In the genomic region with DNA sequence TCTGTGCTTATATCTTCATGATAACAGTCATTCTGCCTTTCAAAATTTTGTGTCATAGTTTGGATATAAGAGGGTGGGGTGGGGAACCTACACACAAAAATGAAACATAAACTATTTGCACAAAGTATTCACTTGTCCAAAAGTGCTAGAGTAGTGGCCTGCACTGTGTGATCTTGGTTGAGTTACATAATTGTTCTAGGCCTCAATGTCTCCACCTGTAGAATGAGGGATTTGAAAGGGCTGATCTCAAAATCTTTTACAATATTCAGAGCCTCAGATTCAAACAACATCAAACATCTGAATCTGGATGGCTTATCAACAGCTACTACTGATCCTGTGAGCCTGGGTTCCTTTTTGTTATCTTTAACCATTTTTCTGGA, we compare ENCODE assay signal across 14 cellular contexts.
A peak's percentile ranks its signal among the peaks of the same experiment; 100 is the strongest.
DNase-seq lines count a peak whose midpoint lies in the region; ATAC-seq and TF ChIP-seq lines count a peak whose summit lies in the region.
"Had no signal": no experiment of that assay in that cellular context is flagged by ENCODE, and none has a peak within 500 bp of the region (broad histone marks: within the 10 kb centered on the region; RNA-seq: fewer than 3 reads in every experiment).

No MANE protein-coding gene starts in this region.

- peak overlapping the region; percentile 68 for H3K4me3 Mint-ChIP-seq in osteocyte (ENCODE audit: unreplicated experiment)
- H3K4me3 Mint-ChIP-seq: activated CD8-positive, alpha-beta memory T cell treated with anti-CD3 and anti-CD28 coated beads, Interleukin-2, amount 10 ng/mL, durations not matched to agents 7 days and 5 days; immature natural killer cell had no signal

- no peak for DNase-seq in WERI-Rb-1
- no peak for DNase-seq in right cardiac atrium
- DNase-seq in osteocyte (ENCODE audit: extremely low spot score, unreplicated experiment) = no peak
- no peak for DNase-seq in NCI-H187 treated with DMSO at 0.1 percent for 48 hours (lab: John Stamatoyannopoulos, UW)
- DNase-seq in colonic mucosa = no peak
- DNase-seq: activated CD8-positive, alpha-beta memory T cell treated with anti-CD3 and anti-CD28 coated beads, Interleukin-2, amount 10 ng/mL, durations not matched to agents 7 days and 5 days; activated naive CD4-positive, alpha-beta T cell treated with anti-CD3 and anti-CD28 coated beads, Interleukin-2, amount 50 U/mL, for 16 hours; immature natural killer cell; NCI-H2107; NK-92 treated with Interleukin-12 subunit alpha and Interleukin-12 subunit beta, amount 100 ng/mL, for 24 hours had no signal

- H2AFZ ChIP-seq in ACC112 (ENCODE audit: low read length, unreplicated experiment) = peak overlapping the region; percentile 45

- ATAC-seq in right cardiac atrium (no peak), GM21717 (IDR thresholded peaks at IDR 0.05; ENCODE audit: unreplicated experiment) (no peak), HG02623 (IDR thresholded peaks at IDR 0.05; ENCODE audit: unreplicated experiment) (no peak)
- ATAC-seq: activated CD8-positive, alpha-beta memory T cell treated with anti-CD3 and anti-CD28 coated beads, Interleukin-2, amount 10 ng/mL, durations not matched to agents 7 days and 5 days; HCT116 had no signal

- H3K27ac ChIP-seq in ACC112 (ENCODE audit: low read depth, low read length) (no peak overlapping the region), WERI-Rb-1 (no peak overlapping the region), right cardiac atrium (ENCODE audit: low read length) (no peak overlapping the region), colonic mucosa (no peak overlapping the region)

- no peaks in the 10 kb centered on the region for H3K79me2 ChIP-seq in ACC112 (ENCODE audit: control insufficient read depth, insufficient read depth, low read length, unreplicated experiment)

- H3K27me3 ChIP-seq in ACC112 (ENCODE audit: insufficient read depth, low read length) (no peaks in the 10 kb centered on the region), WERI-Rb-1 (ENCODE audit: insufficient read depth, low read depth, severe bottlenecking) (no peaks in the 10 kb centered on the region), right cardiac atrium (ENCODE audit: control insufficient read depth, insufficient read depth) (no peaks in the 10 kb centered on the region), colonic mucosa (no peaks in the 10 kb centered on the region)

- no peaks in the 10 kb centered on the region for H3K36me3 Mint-ChIP-seq in osteocyte (ENCODE audit: unreplicated experiment)
- H3K36me3 Mint-ChIP-seq: activated CD8-positive, alpha-beta memory T cell treated with anti-CD3 and anti-CD28 coated beads, Interleukin-2, amount 10 ng/mL, durations not matched to agents 7 days and 5 days; immature natural killer cell had no signal

- no peaks in the 10 kb centered on the region for H3K9me3 ChIP-seq in WERI-Rb-1 (ENCODE audit: severe bottlenecking)
- H3K9me3 ChIP-seq in right cardiac atrium (ENCODE audit: control insufficient read depth, low read length) = no peaks in the 10 kb centered on the region
- H3K9me3 ChIP-seq in colonic mucosa = no peaks in the 10 kb centered on the region

- no peaks in the 10 kb centered on the region for H3K9me3 Mint-ChIP-seq in osteocyte (ENCODE audit: unreplicated experiment)
- H3K9me3 Mint-ChIP-seq: immature natural killer cell had no signal

- intact Hi-C loops in right cardiac atrium (cut with DNase I) = no loop called here
- intact Hi-C loops in colonic mucosa (cut with DNase I) = no loop called here

- H3K4me1 ChIP-seq in ACC112 (ENCODE audit: control insufficient read depth, insufficient read depth, low read length, unreplicated experiment) = no peaks in the 10 kb centered on the region
- H3K4me1 ChIP-seq in right cardiac atrium (ENCODE audit: control insufficient read depth, insufficient read depth, low read length) = peaks cover 7% of the 10 kb centered on the region
- no peaks in the 10 kb centered on the region for H3K4me1 ChIP-seq in colonic mucosa

- H3K4me1 Mint-ChIP-seq in osteocyte (ENCODE audit: unreplicated experiment) = peaks cover 16% of the 10 kb centered on the region
- H3K4me1 Mint-ChIP-seq: immature natural killer cell had no signal

- no peak overlapping the region for H3K9ac ChIP-seq in colonic mucosa (ENCODE audit: low read depth in 2 of 2, low read length in 2 of 2)

- H3K4me3 ChIP-seq in ACC112 (ENCODE audit: low read depth, low read length) = peak overlapping the region; percentile 69
- peak overlapping the region; percentile 62 for H3K4me3 ChIP-seq in WERI-Rb-1 (ENCODE audit: low read depth, low read length)
- peak overlapping the region; percentile 55 for H3K4me3 ChIP-seq in right cardiac atrium (ENCODE audit: low read length)
- no peak overlapping the region for H3K4me3 ChIP-seq in colonic mucosa

- H3K27ac Mint-ChIP-seq in osteocyte (ENCODE audit: unreplicated experiment) = no peak overlapping the region
- H3K27ac Mint-ChIP-seq: activated CD8-positive, alpha-beta memory T cell treated with anti-CD3 and anti-CD28 coated beads, Interleukin-2, amount 10 ng/mL, durations not matched to agents 7 days and 5 days; immature natural killer cell had no signal

- no peak for TF ChIP-seq CTCF in WERI-Rb-1 (IDR thresholded peaks at IDR 0.05; ENCODE audit: low read depth, low read length)
- no peak for TF ChIP-seq CTCF in osteocyte (IDR thresholded peaks at IDR 0.05)
- TF ChIP-seq CTCF in colonic mucosa (IDR thresholded peaks at IDR 0.05) = no peak

- H3K27me3 Mint-ChIP-seq in osteocyte (ENCODE audit: unreplicated experiment) = peaks cover 23% of the 10 kb centered on the region

- no peaks in the 10 kb centered on the region for H3K36me3 ChIP-seq in ACC112 (ENCODE audit: insufficient read depth, low read length)
- no peaks in the 10 kb centered on the region for H3K36me3 ChIP-seq in WERI-Rb-1
- H3K36me3 ChIP-seq in colonic mucosa = no peaks in the 10 kb centered on the region
